Comparison of ENCODE assay signal across 8 cellular contexts in the genomic region with DNA sequence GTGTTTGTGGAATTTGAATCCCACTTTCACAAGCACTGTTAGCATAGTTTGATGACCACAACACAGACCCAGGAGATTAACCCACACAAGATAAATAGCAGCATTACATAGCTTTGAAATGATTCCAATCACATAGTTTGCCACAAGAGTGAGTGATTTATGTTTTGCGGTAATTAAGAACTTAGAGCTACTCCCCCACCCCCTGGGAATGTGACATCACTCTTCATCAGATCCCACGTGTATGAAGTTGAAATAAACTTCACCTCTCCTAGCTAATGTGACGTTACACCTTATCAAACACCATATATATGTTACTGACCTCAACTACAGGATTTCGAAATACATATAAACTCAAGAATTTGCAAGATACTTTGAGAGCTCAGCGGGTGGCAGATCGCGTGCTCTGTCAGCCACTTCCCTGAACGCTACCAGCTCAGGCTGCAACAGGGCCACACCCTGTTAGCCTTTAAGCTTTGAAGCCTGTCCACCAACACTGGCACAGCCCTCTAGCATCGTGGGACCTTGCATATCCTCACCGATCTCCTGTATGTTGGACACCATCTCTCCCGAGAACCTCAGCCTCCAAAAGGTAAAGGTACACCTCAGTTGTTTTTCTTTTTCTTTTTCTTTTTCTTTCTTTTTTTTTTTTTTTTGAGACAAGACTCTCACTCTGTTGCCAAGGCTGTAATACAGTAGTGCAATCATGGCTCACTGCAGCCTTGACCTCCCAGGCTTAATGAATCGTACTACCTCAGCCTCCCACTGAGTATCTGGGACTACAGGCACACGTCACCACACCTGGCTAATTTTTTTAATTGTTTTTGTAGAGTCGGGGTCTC. TPM values are rescaled to one million over a fixed set of nuclear protein-coding genes. Genes with fewer than 3 reads are reported as not detected.
DNase-seq lines count a peak whose midpoint lies in the region; ATAC-seq, FAIRE-seq and TF ChIP-seq lines count a peak whose summit lies in the region.

No MANE protein-coding gene starts in this region.

- no peak for TF ChIP-seq POLR2A in HepG2 (IDR thresholded peaks at IDR 0.05; ENCODE audit: insufficient read depth in 1 of 2, low read depth in 2 of 2, low read length in 2 of 2)

- 0 out of 2 replicates have a peak overlapping the region, but pooled peaks have one; percentile 12 for H3K4me3 ChIP-seq in DOHH2 (ENCODE audit: low read length)
- peak overlapping the region; percentile 75 to 84 (median 78) for H3K4me3 ChIP-seq in HepG2 (replicated peaks in 1 of 3; ENCODE audit: insufficient read depth in 1 of 3, low read depth in 2 of 3, low read length in 3 of 3)

- intact Hi-C loops in HepG2 (cut with micrococcal nuclease; ENCODE audit: unreplicated experiment), result no loop called here

- DNase-seq in LHCN-M2 (ENCODE audit: low read depth), result peak; percentile 88
- peak; percentile 27 for DNase-seq in HepG2 (ENCODE audit: low spot score)
- no peak for DNase-seq in activated effector memory CD4-positive, alpha-beta T cell treated with Interleukin-2 at 50 U/mL for 16 hours
- DNase-seq in omental fat pad (ENCODE audit: low spot score), result no peak
- no peak for DNase-seq in D341Med (ENCODE audit: low spot score)

- TF ChIP-seq EP300 in HepG2 (IDR thresholded peaks at IDR 0.05; ENCODE audit: low read depth in 2 of 2, low read length in 2 of 2), result no peak
- TF ChIP-seq EP300 in HepG2 (CRISPR knock-in tag; IDR thresholded peaks at IDR 0.05; ENCODE audit: borderline replicate concordance), result no peak

- TF ChIP-seq RAD21 in HepG2 (CRISPR knock-in tag; IDR thresholded peaks at IDR 0.05), result no peak

- H3K9me3 ChIP-seq in DOHH2 (ENCODE audit: control insufficient read depth, insufficient read depth, low read length), result no peaks in the 10 kb centered on the region
- no peaks in the 10 kb centered on the region for H3K9me3 ChIP-seq in HepG2 (ENCODE audit: low read length)

- H3K36me3 Mint-ChIP-seq in activated T-helper 17 cell treated with anti-CD3 and anti-CD28 coated beads, Interleukin-2, amount 50 U/mL, for 72 hours (ENCODE audit: low read depth), result peaks cover 5% of the 10 kb centered on the region

- ATAC-seq in activated T-helper 17 cell treated with anti-CD3 and anti-CD28 coated beads, Interleukin-2, amount 50 U/mL, for 72 hours (replicated peaks), result peak; percentile 5
- ATAC-seq in HepG2 (peak; percentile 23; the same call in 1 of the 3 replicates), omental fat pad (ENCODE audit: low FRiP score) (no peak), HG03469 (IDR thresholded peaks at IDR 0.05; ENCODE audit: unreplicated experiment) (no peak)

- no peaks in the 10 kb centered on the region for H3K27me3 ChIP-seq in DOHH2 (ENCODE audit: control insufficient read depth, low read length)
- H3K27me3 ChIP-seq in HepG2 (ENCODE audit: control insufficient read depth in 1 of 2, insufficient read depth in 2 of 2, low read length in 2 of 2), result peaks cover 0 to 4% of the 10 kb centered on the region in 2 experiments; a peak in 2 of 5 replicates

- H3K27ac Mint-ChIP-seq in activated T-helper 17 cell treated with anti-CD3 and anti-CD28 coated beads, Interleukin-2, amount 50 U/mL, for 72 hours, result peak overlapping the region; percentile 95

- H3K9me2 ChIP-seq in DOHH2 (replicated peaks; ENCODE audit: control insufficient read depth, low read length), result no peaks in the 10 kb centered on the region

- H3K4me1 Mint-ChIP-seq in activated T-helper 17 cell treated with anti-CD3 and anti-CD28 coated beads, Interleukin-2, amount 50 U/mL, for 72 hours, result peaks cover 14% of the 10 kb centered on the region

- no peak overlapping the region for H3K27ac ChIP-seq in DOHH2 (ENCODE audit: low read depth, low read length)
- H3K27ac ChIP-seq in HepG2 (ENCODE audit: extremely low read length, insufficient read depth, low read length), result no peak overlapping the region

- peak overlapping the region; percentile 43 for H2AFZ ChIP-seq in HepG2 (ENCODE audit: low read length)

- H3K79me2 ChIP-seq in DOHH2 (ENCODE audit: control insufficient read depth, low read length) (peaks cover 31% of the 10 kb centered on the region), HepG2 (ENCODE audit: insufficient read depth, low read length) (peaks cover 22% of the 10 kb centered on the region)

- no peaks in the 10 kb centered on the region for H3K9me3 Mint-ChIP-seq in activated T-helper 17 cell treated with anti-CD3 and anti-CD28 coated beads, Interleukin-2, amount 50 U/mL, for 72 hours

- H3K4me1 ChIP-seq in DOHH2 (ENCODE audit: control insufficient read depth, low read length) (peaks cover 23% of the 10 kb centered on the region), HepG2 (ENCODE audit: insufficient read depth, low read length) (peaks cover 31% of the 10 kb centered on the region)

- CTCF ChIA-PET in HepG2 (lab: Yijun Ruan, JAX; ENCODE audit: low intra/inter-chr PET ratio, low total read pairs), result no interaction called here

- H3K36me3 ChIP-seq in DOHH2 (ENCODE audit: control insufficient read depth, low read length), result no peaks in the 10 kb centered on the region
- H3K36me3 ChIP-seq in HepG2 (replicated peaks in 1 of 2; ENCODE audit: control insufficient read depth in 1 of 2, insufficient read depth in 2 of 2, low read length in 2 of 2), result no peaks in the 10 kb centered on the region

- H3K9ac ChIP-seq in HepG2 (ENCODE audit: insufficient read depth, low read depth, low read length), result peak overlapping the region; percentile 50; the same call in 1 of the 2 replicates

- in situ Hi-C loops in HepG2 (cut with HindIII; ENCODE audit: extremely low pct_ligation_motif_present, low pct_unique_long_range_greater_than_20kb), result no loop called here

- peak overlapping the region; percentile 87 for H3K4me3 Mint-ChIP-seq in activated T-helper 17 cell treated with anti-CD3 and anti-CD28 coated beads, Interleukin-2, amount 50 U/mL, for 72 hours

- H4K20me1 ChIP-seq in DOHH2 (ENCODE audit: control insufficient read depth, insufficient read depth, low read depth, low read length) (peaks cover 9% of the 10 kb centered on the region; the same call in 1 of the 2 replicates), HepG2 (ENCODE audit: insufficient read depth, low read length) (no peaks in the 10 kb centered on the region)

- BruUV-seq in HepG2 (replicated peaks; lab: Mats Ljungman, UMichigan), result no TSS peak

- no peak for FAIRE-seq in HepG2 (lab: Jason Lieb, UNC)

- POLR2A ChIA-PET in HepG2 (lab: Yijun Ruan, JAX), result interaction anchor here (0.6 kb wide), 1 partner anchor 60 kb away, joined by 4 read pairs; no protein-coding TSS in a partner anchor

- H3K4me2 ChIP-seq in DOHH2 (ENCODE audit: low read length) (peak overlapping the region; percentile 77), HepG2 (ENCODE audit: low read depth, low read length) (peak overlapping the region; percentile 93)

- H3F3A ChIP-seq in DOHH2 (ENCODE audit: control insufficient read depth, insufficient read depth), result no peaks in the 10 kb centered on the region

- no peaks in the 10 kb centered on the region for H3K27me3 Mint-ChIP-seq in activated T-helper 17 cell treated with anti-CD3 and anti-CD28 coated beads, Interleukin-2, amount 50 U/mL, for 72 hours

- 8% methylated on average over 14 of the region's 14 CpGs for WGBS in HepG2 (ENCODE audit: low lambda C conversion rate)

- no peak for TF ChIP-seq CTCF in DOHH2 (IDR thresholded peaks at IDR 0.05; ENCODE audit: low read depth, low read length, poor library complexity, severe bottlenecking)
- no peak for TF ChIP-seq CTCF in HepG2 (CRISPR knock-in tag; IDR thresholded peaks at IDR 0.05)
- no peak for TF ChIP-seq CTCF in omental fat pad (IDR thresholded peaks at IDR 0.05)

RNA-seq across cellular contexts. Expression of gene AGTPBP1, which starts 1.8 kb away (rescaled TPM):
- 4.5 and 4.8 TPM in 2 replicates for total RNA-seq in LHCN-M2 (2014; rRNA removed)
- polyA plus RNA-seq in LHCN-M2 (2012), result 0.81 TPM
- total RNA-seq in activated T-helper 17 cell treated with anti-CD3 and anti-CD28 coated beads, Interleukin-2, amount 50 U/mL, for 72 hours, result 10 to 100 TPM; 35.8 to 39.0 TPM
- total RNA-seq in HepG2 (2016; rRNA removed; fragmentation: Illumina TruSeq; extraction: Trizol), result 22.3 and 23.9 TPM in 2 replicates
- 66.6 and 80.4 TPM in 2 replicates for total RNA-seq in HepG2 (2016; cell fraction: cytosol; rRNA removed; fragmentation: Illumina TruSeq; extraction: Trizol; ENCODE audit: low read depth)
- 20.9 and 21.9 TPM in 2 replicates for total RNA-seq in HepG2 (2016; cell fraction: insoluble cytoplasmic fraction; rRNA removed; fragmentation: Illumina TruSeq; extraction: Trizol)
- 35.1 and 45.2 TPM in 2 replicates for total RNA-seq in HepG2 (2016; cell fraction: membrane; rRNA removed; fragmentation: Illumina TruSeq; extraction: Trizol)
- 25.6 and 30.4 TPM in 2 replicates for total RNA-seq in HepG2 (2016; cell fraction: nucleus; rRNA removed; fragmentation: Illumina TruSeq; extraction: Trizol)
- polyA plus RNA-seq in HepG2 (2011; rRNA removed), result 8.8 and 9.7 TPM in 2 replicates
- polyA plus RNA-seq in HepG2 (2011; cell fraction: cytosol; rRNA removed), result 3.5 and 6.0 TPM in 2 replicates
- 7.4 and 9.4 TPM in 2 replicates for polyA plus RNA-seq in HepG2 (2011; cell fraction: nucleus; rRNA removed)
- polyA plus RNA-seq in HepG2 (2012), result 10.0 and 13.3 TPM in 2 replicates
- 3.2 and 3.9 TPM in 2 replicates for polyA plus RNA-seq in HepG2 (2016; cell fraction: cytosol; fragmentation: Illumina TruSeq; extraction: Trizol; ENCODE audit: low read depth)
- 14.1 and 14.7 TPM in 2 replicates for polyA plus RNA-seq in HepG2 (2016; cell fraction: insoluble cytoplasmic fraction; fragmentation: Illumina TruSeq; extraction: Trizol; ENCODE audit: low read depth)
- polyA plus RNA-seq in HepG2 (2016; cell fraction: membrane; fragmentation: Illumina TruSeq; extraction: Trizol; ENCODE audit: low read depth), result 8.1 and 8.2 TPM in 2 replicates
- polyA plus RNA-seq in HepG2 (2016; cell fraction: nucleus; fragmentation: Illumina TruSeq; extraction: Trizol; ENCODE audit: insufficient read depth, low read depth), result 16.0 and 17.6 TPM in 2 replicates
- polyA minus RNA-seq in HepG2 (2011; rRNA and poly(A)+ RNA removed; ENCODE audit: low replicate concordance), result 5.8 and 6.2 TPM in 2 replicates
- polyA minus RNA-seq in HepG2 (2011; cell fraction: cytosol; rRNA and poly(A)+ RNA removed), result 11.5 and 12.0 TPM in 2 replicates
- polyA minus RNA-seq in HepG2 (2011; cell fraction: nucleus; rRNA and poly(A)+ RNA removed), result 36.3 and 36.8 TPM in 2 replicates
- 10 to 100 TPM; 20.3 to 29.8 (median 22.3) TPM for total RNA-seq in omental fat pad

Comparison
In these comparisons a context has a peak if more than half of its experiments do, and no peak if none do; other contexts are left out.
1. DNase-seq: peak in LHCN-M2 (single experiment) and HepG2 (single experiment); none in activated effector memory CD4-positive, alpha-beta T cell treated with Interleukin-2 at 50 U/mL for 16 hours (single experiment), omental fat pad (single experiment) and D341Med (single experiment).
2. ATAC-seq: peak in activated T-helper 17 cell treated with anti-CD3 and anti-CD28 coated beads, Interleukin-2, amount 50 U/mL, for 72 hours (single experiment) and HepG2 (single experiment); none in omental fat pad (single experiment) and HG03469 (single experiment).